22 cellular contexts compared by ENCODE assay signal in the genomic region with DNA sequence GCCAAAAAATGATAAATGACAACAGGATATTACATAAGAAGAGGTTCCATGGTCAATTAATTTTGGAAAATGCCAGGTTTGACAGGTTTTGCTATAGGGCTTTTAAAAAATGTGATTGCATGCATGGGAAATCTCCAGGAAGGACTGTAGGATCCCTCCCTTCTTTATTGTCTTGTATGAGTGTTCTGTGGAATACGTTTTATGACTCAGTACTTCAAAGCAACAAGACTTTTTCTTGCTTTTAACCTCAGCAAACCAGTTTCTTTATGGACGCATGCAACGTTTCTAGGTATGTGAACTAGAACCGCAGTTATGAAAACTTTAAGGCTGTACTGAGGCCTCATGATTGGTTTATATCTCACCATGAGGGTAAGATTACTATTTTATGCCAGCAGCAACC.
A peak's percentile ranks its signal among the peaks of the same experiment; 100 is the strongest.
DNase-seq lines count a peak whose midpoint lies in the region; ATAC-seq and TF ChIP-seq lines count a peak whose summit lies in the region.
"Had no signal": no experiment of that assay in that cellular context is flagged by ENCODE, and none has a peak within 500 bp of the region (broad histone marks: within the 10 kb centered on the region; RNA-seq: fewer than 3 reads in every experiment).

No MANE protein-coding gene starts in this region.

- POLR2A ChIA-PET in MCF 10A (lab: Yijun Ruan, JAX), result no interaction called here

- no peaks in the 10 kb centered on the region for H3K36me3 Mint-ChIP-seq in nephron (ENCODE audit: low read depth)
- H3K36me3 Mint-ChIP-seq in MCF 10A (ENCODE audit: insufficient read depth, unreplicated experiment), result no peaks in the 10 kb centered on the region
- H3K36me3 Mint-ChIP-seq: CD4-positive, CD25-positive, alpha-beta regulatory T cell; CD8-positive, alpha-beta T cell had no signal

- H3K36me3 ChIP-seq in esophagus (ENCODE audit: control insufficient read depth in 2 of 2, insufficient read depth in 2 of 2, low read length in 1 of 2) (no peaks in the 10 kb centered on the region), psoas muscle (ENCODE audit: insufficient read depth in 1 of 2, low read depth in 1 of 2) (no peaks in the 10 kb centered on the region)
- H3K36me3 ChIP-seq: BLaER1, HAP-1 had no signal

- WGBS in esophagus, 2 donors, result 54 to 58% methylated on average over 4 of the region's 4 CpGs
- WGBS in psoas muscle, 3 donors, result 86 to 90% (median 88%) methylated on average over 4 of the region's 4 CpGs

- intact Hi-C loops in psoas muscle (cut with DNase I), result no loop called here
- intact Hi-C loops in MCF 10A (cut with micrococcal nuclease), result no loop called here

- H3K9me3 Mint-ChIP-seq in nephron (no peaks in the 10 kb centered on the region), MCF 10A (ENCODE audit: unreplicated experiment) (no peaks in the 10 kb centered on the region)
- H3K9me3 Mint-ChIP-seq: CD8-positive, alpha-beta T cell had no signal

- H3K4me1 ChIP-seq in esophagus (ENCODE audit: control insufficient read depth in 2 of 2, insufficient read depth in 2 of 2, low read length in 1 of 2) (peaks cover 0 to 7% of the 10 kb centered on the region in 2 donors), foreskin keratinocyte (no peaks in the 10 kb centered on the region), psoas muscle (no peaks in the 10 kb centered on the region)
- H3K4me1 ChIP-seq: HAP-1 had no signal

- H3K27ac ChIP-seq in esophagus (ENCODE audit: low read depth in 2 of 2, low read length in 1 of 2), result peak overlapping the region; percentile 59 to 80
- H3K27ac ChIP-seq in foreskin keratinocyte, result no peak overlapping the region
- no peak overlapping the region for H3K27ac ChIP-seq in psoas muscle
- H3K27ac ChIP-seq: 22Rv1, BLaER1, C4-2B had no signal

- H3K27me3 Mint-ChIP-seq in nephron (ENCODE audit: low read depth) (no peaks in the 10 kb centered on the region), MCF 10A (ENCODE audit: insufficient read depth, unreplicated experiment) (no peaks in the 10 kb centered on the region)
- H3K27me3 Mint-ChIP-seq: B cell had no signal

- DNase-seq in SW480 (ENCODE audit: low spot score), result peak; percentile 35
- peak; percentile 32 to 65 for DNase-seq in foreskin keratinocyte
- DNase-seq in psoas muscle, result no peak
- no peak for DNase-seq in COLO829 (ENCODE audit: low spot score)
- no peak for DNase-seq in MCF 10A (ENCODE audit: unreplicated experiment)
- DNase-seq: CD4-positive, CD25-positive, alpha-beta regulatory T cell; CD8-positive, alpha-beta T cell; DMS 273 treated with DMSO at 0.1 percent for 48 hours; DMS79; EL; GDM1; GOT3; HFFc6 had no signal

- H3K4me3 ChIP-seq in esophagus (ENCODE audit: low read depth in 1 of 2, low read length in 2 of 2) (no peak overlapping the region), psoas muscle (no peak overlapping the region)
- H3K4me3 ChIP-seq: BLaER1, GM12878, HAP-1 had no signal

- H3K27me3 ChIP-seq in esophagus (ENCODE audit: control insufficient read depth in 1 of 2, insufficient read depth in 2 of 2, low read length in 2 of 2) (no peaks in the 10 kb centered on the region), foreskin keratinocyte (no peaks in the 10 kb centered on the region), psoas muscle (ENCODE audit: insufficient read depth in 3 of 3, low read length in 2 of 3) (no peaks in the 10 kb centered on the region)
- H3K27me3 ChIP-seq: BLaER1 had no signal

- H3K4me1 Mint-ChIP-seq in nephron (peaks cover 19% of the 10 kb centered on the region), MCF 10A (ENCODE audit: insufficient read depth, unreplicated experiment) (peaks cover 6% of the 10 kb centered on the region)

- no TSS peak for BruUV-seq in MCF 10A (replicated peaks; lab: Mats Ljungman, UMichigan)

- no peaks in the 10 kb centered on the region for H3K9me3 ChIP-seq in esophagus (ENCODE audit: control insufficient read depth in 2 of 2, insufficient read depth in 1 of 2, low read depth in 1 of 2, low read length in 1 of 2)
- H3K9me3 ChIP-seq in psoas muscle, result no peaks in the 10 kb centered on the region
- H3K9me3 ChIP-seq: BLaER1, HAP-1 had no signal

- ATAC-seq in foreskin keratinocyte (peak; percentile 47), GM21576 (IDR thresholded peaks at IDR 0.05; ENCODE audit: unreplicated experiment) (no peak), psoas muscle (no peak)
- ATAC-seq: CD8-positive, alpha-beta T cell; GM12878 had no signal

- H3K27ac Mint-ChIP-seq in nephron (peak overlapping the region in 2 of 3 experiments; percentile 44 to 45), MCF 10A (ENCODE audit: low read depth, unreplicated experiment) (no peak overlapping the region)
- H3K27ac Mint-ChIP-seq: B cell; CD4-positive, CD25-positive, alpha-beta regulatory T cell; CD8-positive, alpha-beta T cell; HFFc6 had no signal

- H3K4me3 Mint-ChIP-seq in nephron, result no peak overlapping the region
- no peak overlapping the region for H3K4me3 Mint-ChIP-seq in MCF 10A (ENCODE audit: unreplicated experiment)
- H3K4me3 Mint-ChIP-seq: B cell; CD4-positive, CD25-positive, alpha-beta regulatory T cell; CD8-positive, alpha-beta T cell; HFFc6 had no signal

- TF ChIP-seq CTCF in foreskin keratinocyte (conservative IDR thresholded peaks at IDR 0.05) (no peak), nephron (IDR thresholded peaks at IDR 0.05; ENCODE audit: unreplicated experiment in 3 of 3) (no peak), psoas muscle (IDR thresholded peaks at IDR 0.05) (no peak), MCF 10A (IDR thresholded peaks at IDR 0.05; ENCODE audit: unreplicated experiment) (no peak)

- CTCF ChIA-PET in MCF 10A (lab: Yijun Ruan, JAX), result interaction anchor here (0.6 kb wide), 2 partner anchors 478 to 489 kb away, joined by 3 read pairs; no protein-coding TSS in a partner anchor

Comparison
In these comparisons a context has a peak if more than half of its experiments do, and no peak if none do; other contexts are left out.
1. DNase-seq: peak in SW480 (single experiment) and foreskin keratinocyte (2 of 2); none in psoas muscle (0 of 2), COLO829 (single experiment) and MCF 10A (single experiment).
2. H3K27ac ChIP-seq: peak in esophagus (2 of 2); none in foreskin keratinocyte (single experiment) and psoas muscle (single experiment).